1 cellular context compared by ENCODE assay signal in the genomic region with DNA sequence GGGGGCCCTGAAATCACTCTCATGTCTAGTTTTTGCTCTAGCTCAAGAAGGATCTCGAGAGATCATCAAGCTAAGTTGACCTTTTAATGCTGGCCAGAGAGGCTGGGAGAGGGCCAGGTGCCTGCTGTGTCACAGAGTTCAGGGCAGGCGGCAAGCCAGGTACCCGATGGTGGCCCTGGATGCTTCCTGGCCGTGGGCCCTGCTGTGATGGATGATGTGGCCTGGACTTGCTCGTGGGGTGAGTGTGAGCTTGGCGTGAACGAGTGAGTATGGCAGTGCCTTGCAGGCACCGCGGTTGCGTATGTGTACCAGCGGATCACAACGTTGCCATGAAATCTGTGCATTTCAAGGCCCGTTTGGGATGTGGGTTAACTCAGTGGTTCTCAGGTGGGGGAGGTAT.
TF ChIP-seq lines count a peak whose summit lies in the region.

No MANE protein-coding gene starts in this region.

TF ChIP-seq in HepG2, 621 proteins besides CTCF, POLR2A, EP300 and RAD21:
- peak; percentile 26; the same call in 1 of the 2 replicates for TF ChIP-seq ZNF280B (CRISPR knock-in tag; IDR thresholded peaks at IDR 0.05; ENCODE audit: borderline replicate concordance)
- TF ChIP-seq IRF2 (CRISPR knock-in tag; IDR thresholded peaks at IDR 0.05), result no peak
TF ChIP-seq in HepG2: peak in this region for 1.
